In genomic region chr21:34113842-34114241, GRCh38 we compare ENCODE assay signal across 1 cellular context.
TF ChIP-seq lines count a peak whose summit lies in the region.

No MANE protein-coding gene starts in this region.

TF ChIP-seq in GM23338, 12 proteins besides CTCF, POLR2A, EP300 and RAD21 (continued from another document):
- TF ChIP-seq ZNF462 (CRISPR knock-in tag; IDR thresholded peaks at IDR 0.05) = no peak
- no peak for TF ChIP-seq REST (IDR thresholded peaks at IDR 0.05; ENCODE audit: unreplicated experiment)
